21 cellular contexts compared by ENCODE assay signal in the genomic region with DNA sequence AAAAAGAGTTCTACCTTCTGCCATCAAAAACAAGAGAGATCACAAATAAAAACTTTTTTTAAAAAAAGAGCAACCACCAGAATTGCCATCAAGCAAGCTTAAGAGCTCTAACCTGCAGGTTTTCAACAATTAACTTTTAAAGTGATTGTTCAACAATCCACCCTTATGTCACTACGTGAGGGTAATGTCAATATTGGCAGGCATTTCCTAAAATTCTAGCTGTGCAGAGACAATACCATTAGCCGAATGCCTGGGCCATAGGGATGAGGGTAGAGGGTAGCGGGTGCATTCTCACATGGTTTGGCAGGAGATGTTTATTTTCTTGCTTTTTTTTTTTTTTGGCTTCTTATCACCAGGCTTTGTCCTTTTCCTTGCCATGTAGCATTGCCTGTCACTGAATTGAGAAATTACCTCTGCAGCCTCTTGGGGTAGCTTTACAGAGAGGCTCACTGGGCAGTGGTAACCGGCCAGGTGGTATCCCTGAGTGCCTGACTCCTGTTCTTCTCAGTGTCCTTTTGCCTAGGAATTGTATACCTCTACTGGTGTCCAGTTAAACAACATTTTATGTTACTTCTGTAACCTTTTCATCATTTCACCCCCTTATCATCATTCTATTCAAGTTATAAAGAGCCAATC.
"Had no signal": no experiment of that assay in that cellular context is flagged by ENCODE, and none has a peak within 500 bp of the region (broad histone marks: within the 10 kb centered on the region; RNA-seq: fewer than 3 reads in every experiment).

No MANE protein-coding gene starts in this region.

- H3K9me3 ChIP-seq: gastrocnemius medialis, testis, transverse colon had no signal

- DNase-seq: dorsolateral prefrontal cortex; effector CD8-positive, alpha-beta T cell; gastrocnemius medialis; immature natural killer cell; kidney; left cardiac atrium; left ventricle myocardium inferior; lower lobe of right lung; natural killer cell; posterior cingulate gyrus; spleen; stimulated activated CD4-positive, alpha-beta T cell treated with anti-CD3 and anti-CD28 coated beads, Interleukin-2, amount 100 ng/mL, for 24 hours; stimulated activated CD4-positive, alpha-beta T cell treated with anti-CD3 and anti-CD28 coated beads, Interleukin-4, amount 100 ng/mL, for 4 hours; stimulated activated naive B cell treated with anti-CD40 and anti-IgM and Interleukin-4, amounts not matched to agents 10 μg/mL and 1 μg/mL and 100 μg/mL, for 72 hours; stimulated activated naive CD8-positive, alpha-beta T cell treated with anti-CD3 and anti-CD28 coated beads, Interleukin-15, amount 100 ng/mL, for 72 hours; testis; transverse colon had no signal

- FAIRE-seq: kidney, urothelium cell line had no signal

- ATAC-seq: esophagus mucosa; gastrocnemius medialis; left cardiac atrium; lower lobe of right lung; natural killer cell; sciatic nerve; stimulated activated naive B cell treated with anti-CD40 and anti-IgM and Interleukin-4, amounts not matched to agents 10 μg/mL and 1 μg/mL and 100 μg/mL, for 72 hours; stimulated activated naive CD8-positive, alpha-beta T cell treated with anti-CD3 and anti-CD28 coated beads, Interleukin-15, amount 100 ng/mL, for 72 hours had no signal

- H3K4me3 ChIP-seq: coronary artery, dorsolateral prefrontal cortex, gastrocnemius medialis, left ventricle myocardium inferior, lower lobe of right lung, spleen, testis, transverse colon had no signal

- H3K36me3 ChIP-seq: gastrocnemius medialis, left ventricle myocardium inferior, lower lobe of right lung, spleen, transverse colon had no signal

- H3K4me1 ChIP-seq: gastrocnemius medialis, left ventricle myocardium inferior, lower lobe of right lung, spleen, testis, transverse colon had no signal

- H3K27ac ChIP-seq: coronary artery, dorsolateral prefrontal cortex, gastrocnemius medialis, left ventricle myocardium inferior, lower lobe of right lung, spleen, testis, transverse colon had no signal

- H3K27me3 ChIP-seq: gastrocnemius medialis, spleen, testis, transverse colon had no signal
